ENCODE assay signal across 8 cellular contexts in the genomic region with DNA sequence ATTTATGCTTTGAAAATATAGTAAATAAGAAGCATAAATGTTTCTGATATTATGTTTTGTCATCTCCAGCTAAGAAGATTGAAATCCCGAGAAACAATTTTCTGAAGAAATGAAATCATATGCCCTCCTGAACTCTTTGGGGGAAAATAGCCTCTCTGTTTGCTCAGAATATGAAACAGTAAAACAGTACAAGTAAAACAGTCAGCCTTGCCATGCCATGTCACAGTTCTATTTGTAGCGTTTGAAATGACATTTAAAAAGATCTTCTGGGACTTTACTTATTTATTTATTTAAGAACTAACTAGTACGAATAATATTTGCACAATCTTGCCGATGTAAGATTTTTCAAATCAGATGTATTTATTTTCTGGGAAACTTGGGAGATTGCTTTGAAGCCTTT.
"Had no signal": no experiment of that assay in that cellular context is flagged by ENCODE, and none has a peak within 500 bp of the region (broad histone marks: within the 10 kb centered on the region; RNA-seq: fewer than 3 reads in every experiment).

No MANE protein-coding gene starts in this region.

- H3K36me3 ChIP-seq: HAP-1 had no signal

- H3K4me1 ChIP-seq: HAP-1 had no signal

- H2AFZ ChIP-seq: GM23248 had no signal

- H3K9ac ChIP-seq: GM23248 had no signal

- H3K4me3 ChIP-seq: GM23248, HAP-1 had no signal

- H3K27ac ChIP-seq: GM23248, HL-60 had no signal

- ATAC-seq: HCT116, HepG2 had no signal

- DNase-seq: GM23248, GOT3, H7, HFFc6 had no signal

- H3K9me3 ChIP-seq: HAP-1 had no signal
